ENCODE assay signal across 9 cellular contexts in the genomic region with DNA sequence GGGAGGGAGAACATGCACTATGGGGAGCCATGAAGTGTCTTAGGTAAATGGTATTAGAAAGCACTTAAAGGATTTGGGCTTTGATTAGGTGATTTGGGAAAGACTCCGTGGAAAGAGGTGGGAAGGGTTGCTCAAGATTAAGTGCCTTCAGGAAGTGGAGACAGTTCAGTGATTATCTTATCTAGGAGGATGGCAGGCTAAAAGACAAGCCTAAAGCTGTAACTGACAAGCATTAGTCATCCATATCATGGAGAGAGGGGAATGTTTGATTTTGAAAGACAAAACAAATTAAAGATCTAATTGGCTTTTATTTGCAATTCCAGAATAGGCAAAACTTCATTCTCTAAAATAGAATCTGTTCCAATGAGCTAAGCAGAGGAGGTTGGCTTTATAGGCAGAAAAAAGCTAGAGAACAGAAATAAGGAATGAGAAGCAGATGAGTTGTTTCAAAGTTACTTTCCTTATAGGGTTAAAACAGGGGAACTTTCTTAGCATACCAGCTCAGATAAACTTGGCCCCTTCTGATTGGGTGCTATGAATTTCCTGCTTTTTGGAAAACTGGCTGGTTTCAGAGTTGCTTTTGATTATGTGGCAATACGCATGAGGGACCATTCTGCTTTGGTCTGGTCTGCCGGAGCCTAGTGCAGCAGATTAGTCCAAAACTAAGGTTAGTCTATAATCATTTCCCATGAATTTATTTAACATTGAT. TPM values are rescaled to one million over a fixed set of nuclear protein-coding genes. Genes with fewer than 3 reads are reported as not detected.
A peak's percentile ranks its signal among the peaks of the same experiment; 100 is the strongest.
DNase-seq lines count a peak whose midpoint lies in the region; ATAC-seq and TF ChIP-seq lines count a peak whose summit lies in the region.
"Had no signal": no experiment of that assay in that cellular context is flagged by ENCODE, and none has a peak within 500 bp of the region (broad histone marks: within the 10 kb centered on the region; RNA-seq: fewer than 3 reads in every experiment).

No MANE protein-coding gene starts in this region.

- no peaks in the 10 kb centered on the region for H3K27me3 ChIP-seq in PC-9 (ENCODE audit: insufficient read depth, low read depth)
- H3K27me3 ChIP-seq in transverse colon, result no peaks in the 10 kb centered on the region

- no peaks in the 10 kb centered on the region for H3K9me2 ChIP-seq in PC-9 (ENCODE audit: insufficient read depth)

- no peaks in the 10 kb centered on the region for H3K9me3 ChIP-seq in PC-9 (ENCODE audit: insufficient read depth, low read depth)
- no peaks in the 10 kb centered on the region for H3K9me3 ChIP-seq in transverse colon

- no peak for TF ChIP-seq CTCF in PC-9 (conservative IDR thresholded peaks at IDR 0.05)
- TF ChIP-seq CTCF in endothelial cell (IDR thresholded peaks at IDR 0.05; ENCODE audit: unreplicated experiment), result no peak
- no peak for TF ChIP-seq CTCF in progenitor cell of endocrine pancreas (IDR thresholded peaks at IDR 0.05; ENCODE audit: unreplicated experiment)
- no peak for TF ChIP-seq CTCF in transverse colon (IDR thresholded peaks at IDR 0.05)

- H3K4me3 ChIP-seq in PC-9 (peak overlapping the region; percentile 77; the same call in 1 of the 2 replicates), transverse colon (no peak overlapping the region)

- H3K27ac ChIP-seq in PC-9 (no peak overlapping the region), transverse colon (peak overlapping the region in 1 of 4 donors; percentile 93), substantia nigra (ENCODE audit: low read depth, low read length, poor library complexity, severe bottlenecking) (no peak overlapping the region)

- no peaks in the 10 kb centered on the region for H3K36me3 Mint-ChIP-seq in activated T-cell treated with anti-CD3 and anti-CD28 coated beads, Interleukin-2, amount 50 U/mL, for 4 hours (ENCODE audit: insufficient read depth)
- no peaks in the 10 kb centered on the region for H3K36me3 Mint-ChIP-seq in endothelial cell (ENCODE audit: low read depth, unreplicated experiment)
- no peaks in the 10 kb centered on the region for H3K36me3 Mint-ChIP-seq in progenitor cell of endocrine pancreas (ENCODE audit: insufficient read depth)

- H2AFZ ChIP-seq in PC-9, result no peak overlapping the region

- H3K9me3 Mint-ChIP-seq in activated T-cell treated with anti-CD3 and anti-CD28 coated beads, Interleukin-2, amount 50 U/mL, for 4 hours, result no peaks in the 10 kb centered on the region
- no peaks in the 10 kb centered on the region for H3K9me3 Mint-ChIP-seq in endothelial cell (ENCODE audit: unreplicated experiment)
- H3K9me3 Mint-ChIP-seq in progenitor cell of endocrine pancreas (ENCODE audit: low read depth), result no peaks in the 10 kb centered on the region

- TF ChIP-seq POLR2A in transverse colon (IDR thresholded peaks at IDR 0.05), result no peak

- H3K36me3 ChIP-seq in PC-9 (ENCODE audit: low read depth) (no peaks in the 10 kb centered on the region; the same call in 1 of the 2 replicates), transverse colon (no peaks in the 10 kb centered on the region)

- POLR2A ChIA-PET in PC-9 (lab: Charles Lee; ENCODE audit: unreplicated experiment), result no interaction called here

- peaks cover 41% of the 10 kb centered on the region for H3K79me2 ChIP-seq in PC-9 (ENCODE audit: low read depth)

- WGBS in transverse colon (ENCODE audit: low coverage in 1 of 2), 2 donors, result 79 to 82% methylated on average over 3 of the region's 3 CpGs

- no peak for DNase-seq in activated T-cell treated with anti-CD3 and anti-CD28 coated beads, Interleukin-2, amount 50 U/mL, for 4 hours
- no peak for DNase-seq in activated T-cell treated with anti-CD3 and anti-CD28 coated beads, Interleukin-2, amount 50 U/mL, for 1 hour
- no peak for DNase-seq in PC-9
- no peak for DNase-seq in endothelial cell (ENCODE audit: low spot score)
- DNase-seq in progenitor cell of endocrine pancreas (ENCODE audit: low spot score, unreplicated experiment), result no peak
- no peak for DNase-seq in transverse colon
- DNase-seq in substantia nigra (lab: John Stamatoyannopoulos, UW), result no peak
- DNase-seq: NCI-H1105 had no signal

- ATAC-seq in activated T-cell treated with anti-CD3 and anti-CD28 coated beads, Interleukin-2, amount 50 U/mL, for 4 hours, result no peak
- no peak for ATAC-seq in GM18520 (IDR thresholded peaks at IDR 0.05; ENCODE audit: unreplicated experiment)

- H3K4me3 Mint-ChIP-seq in activated T-cell treated with anti-CD3 and anti-CD28 coated beads, Interleukin-2, amount 50 U/mL, for 4 hours, result peak overlapping the region; percentile 48
- no peak overlapping the region for H3K4me3 Mint-ChIP-seq in endothelial cell (ENCODE audit: unreplicated experiment)
- peak overlapping the region; percentile 95 for H3K4me3 Mint-ChIP-seq in progenitor cell of endocrine pancreas (ENCODE audit: low read depth)

- in situ Hi-C loops in transverse colon (cut with MboI; ENCODE audit: low pct_ligation_motif_present in 1 of 4, low pct_unique_long_range_greater_than_20kb in 1 of 4, low sequenced_read_pairs in 3 of 4), result loop anchor here in 1 of 4 donors (25.0 kb wide), 1 partner anchor 222 kb away; a partner anchor contains a TSS

- intact Hi-C loops in PC-9 (cut with micrococcal nuclease; ENCODE audit: unreplicated experiment) (no loop called here), transverse colon (cut with DNase I; ENCODE audit: low total_unique reads) (no loop called here)

- H3F3A ChIP-seq in PC-9 (ENCODE audit: insufficient read depth, low read depth), result peaks cover 4% of the 10 kb centered on the region; the same call in 1 of the 2 replicates

- no TSS peak for BruUV-seq in PC-9 (replicated peaks; lab: Mats Ljungman, UMichigan)

- H3K27ac Mint-ChIP-seq in endothelial cell (ENCODE audit: unreplicated experiment) (peak overlapping the region; percentile 33), progenitor cell of endocrine pancreas (peak overlapping the region; percentile 97)

- CTCF ChIA-PET in PC-9 (lab: Charles Lee), result no interaction called here

- no peaks in the 10 kb centered on the region for H4K20me1 ChIP-seq in PC-9 (ENCODE audit: insufficient read depth)

- H3K27me3 Mint-ChIP-seq in activated T-cell treated with anti-CD3 and anti-CD28 coated beads, Interleukin-2, amount 50 U/mL, for 4 hours (ENCODE audit: low read depth), result peaks cover 6% of the 10 kb centered on the region
- H3K27me3 Mint-ChIP-seq in endothelial cell (ENCODE audit: unreplicated experiment) (peaks cover 6% of the 10 kb centered on the region), progenitor cell of endocrine pancreas (no peaks in the 10 kb centered on the region)

- peak overlapping the region; percentile 92 for H3K4me2 ChIP-seq in PC-9

- H3K4me1 Mint-ChIP-seq in activated T-cell treated with anti-CD3 and anti-CD28 coated beads, Interleukin-2, amount 50 U/mL, for 4 hours (ENCODE audit: low read depth), result peaks cover 25% of the 10 kb centered on the region
- H3K4me1 Mint-ChIP-seq in endothelial cell (ENCODE audit: unreplicated experiment) (peaks cover 25% of the 10 kb centered on the region), progenitor cell of endocrine pancreas (ENCODE audit: low read depth) (peaks cover 18% of the 10 kb centered on the region)

- no peak for TF ChIP-seq EP300 in transverse colon (IDR thresholded peaks at IDR 0.05; ENCODE audit: low read depth)

- H3K4me1 ChIP-seq in PC-9 (replicated peaks; ENCODE audit: insufficient read depth) (peaks cover 27% of the 10 kb centered on the region), transverse colon (peaks cover 0 to 18% (median 12%) of the 10 kb centered on the region in 4 donors)

RNA-seq across cellular contexts. Expression of a gene that starts 1.8 kb away (rescaled TPM):
- 1 to 10 TPM; 2.1 to 4.0 (median 3.7) TPM for total RNA-seq in activated T-cell treated with anti-CD3 and anti-CD28 coated beads, Interleukin-2, amount 50 U/mL, for 4 hours
- total RNA-seq in PC-9 (2021) (26.4 and 39.3 TPM in 2 replicates), endothelial cell (ENCODE audit: unreplicated experiment) (4.5 TPM), progenitor cell of endocrine pancreas (11.4 and 14.0 TPM in 2 replicates), transverse colon (1 to 10 TPM in 3 of 4 donors, under 1 TPM in 1; 0.95 to 1.6 (median 1.2) TPM)
